ENCODE assay signal across 10 cellular contexts in the genomic region with DNA sequence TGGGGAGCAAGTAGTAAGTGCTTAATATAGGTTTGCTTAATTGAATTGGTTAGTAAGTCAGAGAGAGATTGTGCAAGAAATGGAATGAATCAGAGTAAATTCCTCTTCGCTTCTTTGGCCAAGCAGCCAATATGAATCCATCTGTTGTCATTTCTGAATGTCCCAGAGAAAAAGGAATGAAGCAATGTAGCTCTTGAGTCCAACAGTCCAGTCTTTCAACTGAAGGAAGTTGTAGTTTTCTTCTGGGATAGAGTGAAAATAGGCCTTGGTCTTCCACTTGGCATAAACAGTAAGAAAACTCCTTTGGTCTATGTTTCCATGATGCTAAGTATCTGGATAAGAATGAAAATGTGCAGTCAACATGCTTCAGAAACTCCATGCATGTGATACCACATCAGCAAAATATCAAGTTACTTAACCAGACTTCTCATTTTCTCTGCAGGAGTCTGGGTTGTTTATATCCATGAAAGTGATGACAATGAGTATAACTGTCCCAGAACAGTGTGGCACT. TPM values are rescaled to one million over a fixed set of nuclear protein-coding genes. Genes with fewer than 3 reads are reported as not detected.
DNase-seq lines count a peak whose midpoint lies in the region; ATAC-seq and TF ChIP-seq lines count a peak whose summit lies in the region.
"Had no signal": no experiment of that assay in that cellular context is flagged by ENCODE, and none has a peak within 500 bp of the region (broad histone marks: within the 10 kb centered on the region; RNA-seq: fewer than 3 reads in every experiment).

No MANE protein-coding gene starts in this region.

- H3K27me3 Mint-ChIP-seq in T-helper 17 cell, result no peaks in the 10 kb centered on the region

- TF ChIP-seq POLR2A in IMR-90 (IDR thresholded peaks at IDR 0.05; ENCODE audit: low read depth, low read length) (no peak), testis (IDR thresholded peaks at IDR 0.05) (no peak)

- H2AK9ac ChIP-seq in IMR-90 (replicated peaks; ENCODE audit: low read depth, low read length, poor library complexity), result no peak overlapping the region

- H2BK20ac ChIP-seq in IMR-90 (ENCODE audit: low read depth, low read length), result peak overlapping the region; percentile 77

- H2AK5ac ChIP-seq in IMR-90 (ENCODE audit: low read depth, low read length), result peak overlapping the region; percentile 16

- TF ChIP-seq RAD21 in IMR-90 (IDR thresholded peaks at IDR 0.05; ENCODE audit: low read length), result no peak

- H4K91ac ChIP-seq in IMR-90 (ENCODE audit: insufficient read depth, low read depth, low read length), result peak overlapping the region; percentile 63; the same call in 1 of the 2 replicates

- in situ Hi-C loops in IMR-90 (cut with MboI; ENCODE audit: low sequenced_read_pairs), result no loop called here

- H4K8ac ChIP-seq in IMR-90 (ENCODE audit: low read depth in 2 of 2, low read length in 2 of 2), result peak overlapping the region; percentile 60 to 66

- H3K56ac ChIP-seq in IMR-90 (ENCODE audit: extremely low read depth, insufficient read depth, low read length), result no peak overlapping the region

- peak; percentile 93 for DNase-seq in IMR-90
- DNase-seq in choroid plexus epithelial cell (ENCODE audit: low read depth), result peak; percentile 95
- peak; percentile 33 for DNase-seq in kidney glomerular epithelial cell (lab: John Stamatoyannopoulos, UW)
- no peak for DNase-seq in tibial artery
- DNase-seq in stimulated activated CD4-positive, alpha-beta T cell treated with anti-CD3 and anti-CD28 coated beads, Interleukin-4, amount 100 ng/mL, for 1 hour, result no peak
- no peak for DNase-seq in NCI-H146 treated with DMSO at 0.1 percent for 48 hours (lab: John Stamatoyannopoulos, UW; ENCODE audit: unreplicated experiment)
- no peak for DNase-seq in T-helper 17 cell
- DNase-seq in testis, result no peak
- DNase-seq: activated CD4-positive, alpha-beta T cell treated with anti-CD3 and anti-CD28 coated beads for 1 hour had no signal

- peak overlapping the region; percentile 7; the same call in 2 of the 3 replicates for H2BK15ac ChIP-seq in IMR-90 (ENCODE audit: low read depth, low read length)

- POLR2A ChIA-PET in IMR-90 (lab: Charles Lee; ENCODE audit: unreplicated experiment), result interaction anchor here (0.6 kb wide), 1 partner anchor 126 kb away, joined by 5 read pairs; no protein-coding TSS in a partner anchor

- H3K27ac Mint-ChIP-seq in T-helper 17 cell, result no peak overlapping the region
- H3K27ac Mint-ChIP-seq: activated naive CD4-positive, alpha-beta T cell treated with anti-CD3 and anti-CD28 coated beads, Interleukin-2, amount 50 U/mL, for 72 hours had no signal

- peak overlapping the region; percentile 66; the same call in 1 of the 2 replicates for H3K23ac ChIP-seq in IMR-90 (ENCODE audit: low read depth, low read length)

- WGBS in IMR-90 (ENCODE audit: extremely low coverage in 2 of 2, insufficient read length in 1 of 2), 2 experiments, result 0% methylated on average over 1 of the region's 1 CpG; no CpG with 5 or more reads in 1 of the 2 experiments
- 76 to 96% methylated on average over 1 of the region's 1 CpG for WGBS in testis, 2 donors

- H2AFZ ChIP-seq in IMR-90 (replicated peaks; ENCODE audit: low read length, poor library complexity), result no peak overlapping the region

- H3K4me2 ChIP-seq in IMR-90 (ENCODE audit: low read depth, low read length), result peak overlapping the region; percentile 60; the same call in 1 of the 2 replicates

- H4K5ac ChIP-seq in IMR-90 (ENCODE audit: low read depth, low read length), result peak overlapping the region; percentile 76; the same call in 1 of the 2 replicates

- no peaks in the 10 kb centered on the region for H4K20me1 ChIP-seq in IMR-90 (ENCODE audit: insufficient read depth, low read length)

- no peaks in the 10 kb centered on the region for H3K9me3 ChIP-seq in IMR-90 (ENCODE audit: control insufficient read depth, insufficient read depth, low read length)
- no peaks in the 10 kb centered on the region for H3K9me3 ChIP-seq in tibial artery
- H3K9me3 ChIP-seq in T-helper 17 cell (ENCODE audit: control insufficient read depth, low read length, poor library complexity, severe bottlenecking), result no peaks in the 10 kb centered on the region
- H3K9me3 ChIP-seq in testis, result no peaks in the 10 kb centered on the region

- H3K36me3 ChIP-seq in IMR-90 (ENCODE audit: control insufficient read depth, insufficient read depth, low read length) (no peaks in the 10 kb centered on the region), tibial artery (no peaks in the 10 kb centered on the region), testis (ENCODE audit: low read depth, missing control alignments) (no peaks in the 10 kb centered on the region)

- H3K27ac ChIP-seq in IMR-90 (ENCODE audit: insufficient read depth, low read length) (peak overlapping the region; percentile 95), tibial artery (peak overlapping the region; percentile 88 to 96), testis (no peak overlapping the region)

- peaks cover 3 to 8% of the 10 kb centered on the region in 2 experiments; a peak in 3 of 4 replicates for H3K79me1 ChIP-seq in IMR-90 (ENCODE audit: low read depth in 1 of 2, low read length in 2 of 2)

- intact Hi-C loops in IMR-90 (cut with micrococcal nuclease) (loop anchor here (5.0 kb wide), 1 partner anchor 215 kb away; no protein-coding TSS in a partner anchor), tibial artery (cut with DNase I; ENCODE audit: low total_unique reads) (loop anchor here (10.0 kb wide), 2 partner anchors 47 to 157 kb away; no protein-coding TSS in a partner anchor), testis (cut with DNase I; ENCODE audit: low total_unique reads) (no loop called here)

- H2BK120ac ChIP-seq in IMR-90 (ENCODE audit: low read depth, low read length), result peak overlapping the region; percentile 81

- H3K36me3 Mint-ChIP-seq in T-helper 17 cell (ENCODE audit: low read depth), result no peaks in the 10 kb centered on the region
- H3K36me3 Mint-ChIP-seq: activated naive CD4-positive, alpha-beta T cell treated with anti-CD3 and anti-CD28 coated beads, Interleukin-2, amount 50 U/mL, for 72 hours had no signal

- H3K4ac ChIP-seq in IMR-90 (ENCODE audit: low read depth, low read length), result peak overlapping the region; percentile 53; the same call in 1 of the 2 replicates

- TF ChIP-seq CTCF in IMR-90 (conservative IDR thresholded peaks at IDR 0.05; ENCODE audit: low read depth, low read length), result no peak
- TF ChIP-seq CTCF in choroid plexus epithelial cell (conservative IDR thresholded peaks at IDR 0.05; ENCODE audit: low read depth, low read length), result no peak
- TF ChIP-seq CTCF in tibial artery (IDR thresholded peaks at IDR 0.05), result no peak
- no peak for TF ChIP-seq CTCF in testis (IDR thresholded peaks at IDR 0.05)

- CTCF ChIA-PET in IMR-90 (lab: Yijun Ruan, JAX), result no interaction called here

- H3K14ac ChIP-seq in IMR-90 (replicated peaks; ENCODE audit: low read depth, low read length), result peak overlapping the region; percentile 24

- peaks cover 2% of the 10 kb centered on the region; the same call in 1 of the 2 replicates for H3K9me1 ChIP-seq in IMR-90 (ENCODE audit: insufficient read depth, low read length)

- H3K4me3 ChIP-seq in IMR-90 (ENCODE audit: insufficient read depth, low read depth, low read length), result no peak overlapping the region
- H3K4me3 ChIP-seq in choroid plexus epithelial cell (ENCODE audit: low read depth, low read length), result no peak overlapping the region
- H3K4me3 ChIP-seq in tibial artery, result peak overlapping the region in 1 of 2 donors; percentile 94
- H3K4me3 ChIP-seq in testis, result no peak overlapping the region

- H3K27me3 ChIP-seq in IMR-90 (ENCODE audit: control insufficient read depth, insufficient read depth, low read length), result no peaks in the 10 kb centered on the region
- no peaks in the 10 kb centered on the region for H3K27me3 ChIP-seq in tibial artery
- no peaks in the 10 kb centered on the region for H3K27me3 ChIP-seq in testis

- H2BK5ac ChIP-seq in IMR-90 (ENCODE audit: low read depth, low read length, poor library complexity, severe bottlenecking), result peak overlapping the region; percentile 86

- H3K4me1 Mint-ChIP-seq in T-helper 17 cell, result no peaks in the 10 kb centered on the region

- dilution Hi-C loops in IMR-90 (cut with HindIII; ENCODE audit: low sequenced_read_pairs, unreplicated experiment), result no loop called here

- ATAC-seq in IMR-90 (ENCODE audit: low read depth), result peak; percentile 50
- ATAC-seq in T-helper 17 cell, result no peak
- ATAC-seq: activated naive CD4-positive, alpha-beta T cell treated with anti-CD3 and anti-CD28 coated beads, Interleukin-2, amount 50 U/mL, for 72 hours had no signal

- no peak overlapping the region; the same call in 1 of the 2 replicates for H3K9ac ChIP-seq in IMR-90 (ENCODE audit: low read depth, low read length)

- peak overlapping the region; percentile 82; the same call in 1 of the 2 replicates for H3K18ac ChIP-seq in IMR-90 (ENCODE audit: low read depth, low read length)

- H3K4me3 Mint-ChIP-seq in T-helper 17 cell, result no peak overlapping the region

- peaks cover 14% of the 10 kb centered on the region for H3K4me1 ChIP-seq in IMR-90 (ENCODE audit: control insufficient read depth, insufficient read depth, low read length)
- peaks cover 0 to 44% (median 19%) of the 10 kb centered on the region in 4 donors for H3K4me1 ChIP-seq in tibial artery
- H3K4me1 ChIP-seq in testis, result no peaks in the 10 kb centered on the region

- no TSS peak for BruUV-seq in IMR-90 (replicated peaks; lab: Mats Ljungman, UMichigan)

TF ChIP-seq in IMR-90, 13 proteins besides CTCF, POLR2A, EP300 and RAD21 (continues in another document):
- TF ChIP-seq CHD1 (IDR thresholded peaks at IDR 0.05; ENCODE audit: low read depth, low read length), result no peak
- peak; percentile 50; the same call in 1 of the 2 replicates for TF ChIP-seq MAFK (IDR thresholded peaks at IDR 0.05; ENCODE audit: low read depth, low read length)
- TF ChIP-seq CEBPB (IDR thresholded peaks at IDR 0.05; ENCODE audit: low read depth, low read length), result peak; percentile 100

RNA-seq across cellular contexts. Expression of a gene that starts 1.8 kb away (rescaled TPM):
- 5.7 and 7.5 TPM in 2 replicates for total RNA-seq in IMR-90 (2012; rRNA removed)
- polyA plus RNA-seq in IMR-90 (2012; rRNA removed), result 5.3 and 6.1 TPM in 2 replicates
- polyA plus RNA-seq in IMR-90 (2012; cell fraction: cytosol; rRNA removed), result 4.9 and 7.4 TPM in 2 replicates
- 2.6 and 3.5 TPM in 2 replicates for polyA plus RNA-seq in IMR-90 (2012; cell fraction: nucleus; rRNA removed; ENCODE audit: low replicate concordance)
- not detected for total RNA-seq in T-helper 17 cell
- 1 to 10 TPM in 1 of 2 donors, under 1 TPM in 1; 0.39 to 5.3 TPM for total RNA-seq in testis
- polyA plus RNA-seq in testis (ENCODE audit: insufficient read depth, low read depth, low replicate concordance), result 6.5 TPM
- total RNA-seq: activated naive CD4-positive, alpha-beta T cell treated with anti-CD3 and anti-CD28 coated beads, Interleukin-2, amount 50 U/mL, for 72 hours had no signal

RNA-seq across cellular contexts. Expression of a gene that starts 48.5 kb away (rescaled TPM):
- total RNA-seq in IMR-90 (2012; rRNA removed) (not detected in 2 replicates), T-helper 17 cell (not detected), testis (under 1 TPM in 1 of 2 donors, not detected in 1; 0.24 TPM)
- polyA plus RNA-seq in IMR-90 (2012; rRNA removed) (not detected in 2 replicates), testis (ENCODE audit: insufficient read depth, low read depth, low replicate concordance) (1.2 TPM)
- polyA plus RNA-seq in IMR-90 (2012; cell fraction: cytosol; rRNA removed), result not detected in 2 replicates
- not detected in 2 replicates for polyA plus RNA-seq in IMR-90 (2012; cell fraction: nucleus; rRNA removed; ENCODE audit: low replicate concordance)
- total RNA-seq: activated naive CD4-positive, alpha-beta T cell treated with anti-CD3 and anti-CD28 coated beads, Interleukin-2, amount 50 U/mL, for 72 hours had no signal

Comparison
In these comparisons a context has a peak if more than half of its experiments do, and no peak if none do; other contexts are left out.
1. DNase-seq: peak in IMR-90 (single experiment), choroid plexus epithelial cell (single experiment) and kidney glomerular epithelial cell (single experiment); none in tibial artery (0 of 2), stimulated activated CD4-positive, alpha-beta T cell treated with anti-CD3 and anti-CD28 coated beads, Interleukin-4, amount 100 ng/mL, for 1 hour (single experiment), NCI-H146 treated with DMSO at 0.1 percent for 48 hours (single experiment), T-helper 17 cell (0 of 3) and testis (single experiment).
2. H3K27ac ChIP-seq: peak in IMR-90 (single experiment) and tibial artery (2 of 2); none in testis (0 of 2).